8 cellular contexts compared by ENCODE assay signal in genomic region chr6:50913105-50913770, GRCh38.
"Had no signal": no experiment of that assay in that cellular context is flagged by ENCODE, and none has a peak within 500 bp of the region (broad histone marks: within the 10 kb centered on the region; RNA-seq: fewer than 3 reads in every experiment).

No MANE protein-coding gene starts in this region.

- H3K27ac ChIP-seq: GM23248, HL-60 had no signal

- H3K4me3 ChIP-seq: GM23248, HAP-1 had no signal

- H3K4me1 ChIP-seq: HAP-1 had no signal

- H3K36me3 ChIP-seq: HAP-1 had no signal

- H3K9ac ChIP-seq: GM23248 had no signal

- FAIRE-seq: HepG2 had no signal

- ATAC-seq: HCT116, HepG2 had no signal

- H3K9me3 ChIP-seq: HAP-1 had no signal

- DNase-seq: GM23248, GOT3, H7, HFFc6 had no signal
